14 cellular contexts compared by ENCODE assay signal in the genomic region with DNA sequence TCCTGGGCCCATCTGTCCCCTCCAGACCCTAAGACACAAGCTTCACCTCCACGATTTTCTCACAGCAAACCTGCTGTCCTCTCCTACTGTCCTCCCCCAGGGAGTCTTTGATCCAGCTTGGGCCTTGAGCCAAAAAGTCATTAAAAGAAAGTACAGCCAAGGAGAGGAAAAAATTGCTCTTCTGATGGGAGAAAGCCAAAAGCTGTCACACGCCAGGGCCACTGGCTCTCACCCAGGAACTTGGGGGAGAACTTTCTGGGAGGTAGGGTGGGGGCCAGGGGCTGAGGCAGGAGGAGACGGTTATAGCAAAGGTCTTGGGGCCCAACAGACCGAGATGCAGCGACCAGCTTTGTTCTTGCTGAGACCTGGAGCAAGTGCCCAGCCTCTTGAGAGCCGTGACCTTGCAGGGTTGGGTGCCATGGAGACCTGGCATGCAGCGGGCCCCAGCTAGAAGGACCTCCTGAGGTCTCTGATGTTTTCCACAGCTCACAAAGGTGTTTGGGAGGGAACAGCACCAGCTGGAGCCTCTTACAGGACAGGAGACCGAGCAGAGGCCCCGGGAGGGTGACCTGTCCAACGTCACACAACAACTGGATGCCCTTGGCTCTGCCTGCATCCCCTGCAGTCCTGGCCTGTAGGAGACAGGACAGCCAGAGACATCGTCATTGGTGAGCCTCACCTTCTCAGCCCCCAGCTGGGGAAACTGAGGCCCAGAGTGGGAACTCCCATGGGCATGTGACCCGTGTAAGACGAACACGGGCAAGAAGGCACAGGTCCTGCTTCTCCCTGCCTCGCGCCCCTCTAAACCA.
DNase-seq lines count a peak whose midpoint lies in the region; ATAC-seq and TF ChIP-seq lines count a peak whose summit lies in the region.
"Had no signal": no experiment of that assay in that cellular context is flagged by ENCODE, and none has a peak within 500 bp of the region (broad histone marks: within the 10 kb centered on the region; RNA-seq: fewer than 3 reads in every experiment).

No MANE protein-coding gene starts in this region.

- H3K4me1 ChIP-seq in body of pancreas = peaks cover 46% of the 10 kb centered on the region

- no peaks in the 10 kb centered on the region for H3K36me3 ChIP-seq in body of pancreas (replicated peaks in 1 of 2; ENCODE audit: insufficient read depth in 1 of 2, low read depth in 2 of 2)

- ATAC-seq in Right ventricle myocardium inferior (peak; percentile 11), body of pancreas (peak; percentile 58), HG03135 (IDR thresholded peaks at IDR 0.05; ENCODE audit: unreplicated experiment) (no peak)

- peaks cover 1% of the 10 kb centered on the region for H3K9me3 Mint-ChIP-seq in mesothelial cell of epicardium
- H3K9me3 Mint-ChIP-seq: activated B cell treated with CpG ODN at 0.5 μM for 24 hours, nephron progenitor cell had no signal

- no peak overlapping the region for H3K4me3 ChIP-seq in body of pancreas

- no peak overlapping the region for H3K4me3 Mint-ChIP-seq in mesothelial cell of epicardium
- H3K4me3 Mint-ChIP-seq: activated B cell treated with CpG ODN at 0.5 μM for 24 hours, B cell, nephron progenitor cell had no signal

- peak overlapping the region; percentile 23 to 61 (median 52) for H3K27ac ChIP-seq in body of pancreas

- WGBS in body of pancreas, 2 donors = 25 to 35% methylated on average over 8 to 16 of the region's 16 CpGs

- H3K27me3 ChIP-seq in body of pancreas = no peaks in the 10 kb centered on the region

- CTCF ChIA-PET in GM10248 (lab: Yijun Ruan, JAX) = no interaction called here

- POLR2A ChIA-PET in GM10248 (lab: Yijun Ruan, JAX) = interaction anchor here (0.5 kb wide), 1 partner anchor 576 kb away, joined by 4 read pairs; no protein-coding TSS in a partner anchor

- H3K27ac Mint-ChIP-seq in mesothelial cell of epicardium = peak overlapping the region; percentile 76
- H3K27ac Mint-ChIP-seq: activated B cell treated with CpG ODN at 0.5 μM for 24 hours, B cell, nephron progenitor cell had no signal

- intact Hi-C loops in Right ventricle myocardium inferior (cut with DNase I) (no loop called here), cardiac septum (cut with DNase I) (loop anchor here (5.0 kb wide), 2 partner anchors 119 to 176 kb away; no protein-coding TSS in a partner anchor), body of pancreas (cut with DNase I) (no loop called here)

- TF ChIP-seq CTCF in body of pancreas (IDR thresholded peaks at IDR 0.05) (no peak), mesothelial cell of epicardium (IDR thresholded peaks at IDR 0.05; ENCODE audit: unreplicated experiment) (no peak), GM10248 (IDR thresholded peaks at IDR 0.05; ENCODE audit: control extremely low read depth, extremely low read depth, low read depth, missing control alignments) (no peak)

- in situ Hi-C loops in G401 (cut with HindIII; ENCODE audit: low sequenced_read_pairs) = no loop called here

- H3K4me1 Mint-ChIP-seq in mesothelial cell of epicardium = peaks cover 33% of the 10 kb centered on the region
- H3K4me1 Mint-ChIP-seq: activated B cell treated with CpG ODN at 0.5 μM for 24 hours, B cell had no signal

- H3K36me3 Mint-ChIP-seq in mesothelial cell of epicardium = no peaks in the 10 kb centered on the region

- DNase-seq in Right ventricle myocardium inferior (ENCODE audit: missing footprints) (no peak), cardiac septum (ENCODE audit: low spot score) (no peak), body of pancreas (peak; percentile 39 to 66 (median 56)), mesothelial cell of epicardium (ENCODE audit: low spot score in 2 of 2, unreplicated experiment in 2 of 2) (no peak), GM10248 (ENCODE audit: extremely low spot score) (no peak), G401 (ENCODE audit: low spot score) (no peak), SHP77 (lab: John Stamatoyannopoulos, UW) (no peak)
- DNase-seq: activated B cell treated with CpG ODN at 0.5 μM for 24 hours, activated gamma-delta T cell, MV-4-11, nephron progenitor cell, RPMI8226 had no signal

- H3K9me3 ChIP-seq in body of pancreas = no peaks in the 10 kb centered on the region

- peaks cover 2% of the 10 kb centered on the region for H3K27me3 Mint-ChIP-seq in mesothelial cell of epicardium (ENCODE audit: low read depth)
- H3K27me3 Mint-ChIP-seq: activated B cell treated with CpG ODN at 0.5 μM for 24 hours had no signal

- TF ChIP-seq POLR2A in body of pancreas (IDR thresholded peaks at IDR 0.05) = no peak

Comparison
In these comparisons a context has a peak if more than half of its experiments do, and no peak if none do; other contexts are left out.
1. DNase-seq: peak in body of pancreas (4 of 4); none in Right ventricle myocardium inferior (single experiment), cardiac septum (single experiment), mesothelial cell of epicardium (0 of 2), GM10248 (single experiment), G401 (single experiment) and SHP77 (0 of 2).